In the genomic region with DNA sequence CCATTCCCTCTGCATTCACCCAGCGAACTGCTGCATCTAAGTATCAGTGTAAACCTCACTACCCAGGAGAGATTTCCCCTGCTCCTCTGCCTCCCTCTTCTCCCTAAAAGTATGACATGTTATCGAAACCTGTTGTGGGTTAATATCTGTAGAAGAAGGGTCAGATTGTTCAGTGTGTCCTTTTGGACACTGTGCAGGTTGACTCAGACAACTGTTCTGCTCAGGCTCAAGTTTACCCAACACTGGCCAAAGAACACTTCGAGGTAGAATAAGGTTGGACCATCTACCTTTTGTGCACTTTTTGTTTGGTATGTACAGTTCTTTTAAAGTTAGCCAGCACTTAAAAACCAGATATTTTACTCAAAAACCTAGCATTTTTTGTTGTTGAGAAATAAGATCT, we compare ENCODE assay signal across 1 cellular context.
TF ChIP-seq lines count a peak whose summit lies in the region.

No MANE protein-coding gene starts in this region.

TF ChIP-seq in H1, 55 proteins besides CTCF, POLR2A, EP300 and RAD21:
- TF ChIP-seq CHD7 (IDR thresholded peaks at IDR 0.05; ENCODE audit: insufficient replicate concordance, low read length) (no peak), ZNF274 (IDR thresholded peaks at IDR 0.05; ENCODE audit: borderline replicate concordance, extremely low read depth, low read length) (no peak), RNF2 (IDR thresholded peaks at IDR 0.05; ENCODE audit: borderline replicate concordance, low read depth, low read length, missing control alignments, poor library complexity, severe bottlenecking) (no peak), TBP (IDR thresholded peaks at IDR 0.05; ENCODE audit: low read depth, low read length) (no peak), SAP30 (IDR thresholded peaks at IDR 0.05; ENCODE audit: insufficient read depth, insufficient replicate concordance, low read length) (no peak), KDM5A (IDR thresholded peaks at IDR 0.05; ENCODE audit: low read length) (no peak), JUND (IDR thresholded peaks at IDR 0.05; ENCODE audit: low read length) (no peak), BCL11A (IDR thresholded peaks at IDR 0.05; ENCODE audit: low read depth in 2 of 2, low read length in 2 of 2) (no peak), TEAD4 (IDR thresholded peaks at IDR 0.05; ENCODE audit: low read depth, low read length) (no peak), HDAC2 (IDR thresholded peaks at IDR 0.05; ENCODE audit: borderline replicate concordance in 1 of 2, low read depth in 2 of 2, low read length in 2 of 2) (no peak), SP2 (IDR thresholded peaks at IDR 0.05; ENCODE audit: low read length) (no peak)
